Comparison of ENCODE assay signal across 1 cellular context in the genomic region with DNA sequence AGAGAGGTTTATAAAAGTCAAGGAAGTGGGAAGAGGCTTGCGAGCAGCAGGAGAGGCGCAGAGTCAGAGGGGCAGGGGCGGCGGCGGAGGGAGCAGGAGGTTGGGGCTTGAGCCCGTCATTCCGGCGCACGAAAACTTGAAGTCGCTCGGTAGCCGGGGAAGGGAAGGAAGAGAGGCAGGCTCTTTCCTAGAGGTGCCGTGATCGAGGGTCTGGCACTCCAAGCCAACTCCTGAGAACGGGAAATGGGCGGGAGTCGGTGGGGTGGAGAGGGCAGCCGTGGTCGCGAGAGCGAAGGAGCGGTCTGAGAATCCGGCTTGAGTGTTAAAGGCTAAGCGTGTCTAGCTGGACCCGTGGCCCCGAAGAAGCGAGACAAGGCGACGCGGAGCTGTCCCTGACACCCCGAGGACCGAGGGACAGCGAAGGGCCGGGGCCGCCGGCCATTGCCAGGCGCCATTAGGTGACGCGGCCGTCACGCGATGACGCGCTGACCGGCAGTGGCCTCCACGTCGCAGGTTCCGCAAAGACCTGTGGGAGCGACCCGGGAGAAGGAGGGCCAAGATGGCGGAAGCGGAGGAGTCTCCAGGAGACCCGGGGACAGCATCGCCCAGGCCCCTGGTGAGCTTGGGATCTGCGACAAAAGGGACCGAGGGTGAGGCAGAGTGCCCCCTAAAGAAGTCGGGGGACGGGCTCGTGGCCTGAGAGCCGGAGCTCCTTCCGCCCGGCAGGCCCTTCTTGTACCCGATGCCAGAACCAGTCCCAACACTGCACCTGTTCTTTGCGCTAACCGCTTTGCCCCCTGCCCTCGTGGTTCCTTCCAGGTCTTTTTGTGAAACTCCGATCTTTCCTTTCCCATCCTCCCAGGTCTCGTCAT.
TF ChIP-seq lines count a peak whose summit lies in the region.

TSS of gene YIPF6 (plus strand) at position 544 of the 872 bp plus-strand sequence. CDS start at position 560, 16 bp downstream.

TF ChIP-seq in HepG2, 621 proteins besides CTCF, POLR2A, EP300 and RAD21 (continued from another document and continues in another):
- TF ChIP-seq, protein P1, sequence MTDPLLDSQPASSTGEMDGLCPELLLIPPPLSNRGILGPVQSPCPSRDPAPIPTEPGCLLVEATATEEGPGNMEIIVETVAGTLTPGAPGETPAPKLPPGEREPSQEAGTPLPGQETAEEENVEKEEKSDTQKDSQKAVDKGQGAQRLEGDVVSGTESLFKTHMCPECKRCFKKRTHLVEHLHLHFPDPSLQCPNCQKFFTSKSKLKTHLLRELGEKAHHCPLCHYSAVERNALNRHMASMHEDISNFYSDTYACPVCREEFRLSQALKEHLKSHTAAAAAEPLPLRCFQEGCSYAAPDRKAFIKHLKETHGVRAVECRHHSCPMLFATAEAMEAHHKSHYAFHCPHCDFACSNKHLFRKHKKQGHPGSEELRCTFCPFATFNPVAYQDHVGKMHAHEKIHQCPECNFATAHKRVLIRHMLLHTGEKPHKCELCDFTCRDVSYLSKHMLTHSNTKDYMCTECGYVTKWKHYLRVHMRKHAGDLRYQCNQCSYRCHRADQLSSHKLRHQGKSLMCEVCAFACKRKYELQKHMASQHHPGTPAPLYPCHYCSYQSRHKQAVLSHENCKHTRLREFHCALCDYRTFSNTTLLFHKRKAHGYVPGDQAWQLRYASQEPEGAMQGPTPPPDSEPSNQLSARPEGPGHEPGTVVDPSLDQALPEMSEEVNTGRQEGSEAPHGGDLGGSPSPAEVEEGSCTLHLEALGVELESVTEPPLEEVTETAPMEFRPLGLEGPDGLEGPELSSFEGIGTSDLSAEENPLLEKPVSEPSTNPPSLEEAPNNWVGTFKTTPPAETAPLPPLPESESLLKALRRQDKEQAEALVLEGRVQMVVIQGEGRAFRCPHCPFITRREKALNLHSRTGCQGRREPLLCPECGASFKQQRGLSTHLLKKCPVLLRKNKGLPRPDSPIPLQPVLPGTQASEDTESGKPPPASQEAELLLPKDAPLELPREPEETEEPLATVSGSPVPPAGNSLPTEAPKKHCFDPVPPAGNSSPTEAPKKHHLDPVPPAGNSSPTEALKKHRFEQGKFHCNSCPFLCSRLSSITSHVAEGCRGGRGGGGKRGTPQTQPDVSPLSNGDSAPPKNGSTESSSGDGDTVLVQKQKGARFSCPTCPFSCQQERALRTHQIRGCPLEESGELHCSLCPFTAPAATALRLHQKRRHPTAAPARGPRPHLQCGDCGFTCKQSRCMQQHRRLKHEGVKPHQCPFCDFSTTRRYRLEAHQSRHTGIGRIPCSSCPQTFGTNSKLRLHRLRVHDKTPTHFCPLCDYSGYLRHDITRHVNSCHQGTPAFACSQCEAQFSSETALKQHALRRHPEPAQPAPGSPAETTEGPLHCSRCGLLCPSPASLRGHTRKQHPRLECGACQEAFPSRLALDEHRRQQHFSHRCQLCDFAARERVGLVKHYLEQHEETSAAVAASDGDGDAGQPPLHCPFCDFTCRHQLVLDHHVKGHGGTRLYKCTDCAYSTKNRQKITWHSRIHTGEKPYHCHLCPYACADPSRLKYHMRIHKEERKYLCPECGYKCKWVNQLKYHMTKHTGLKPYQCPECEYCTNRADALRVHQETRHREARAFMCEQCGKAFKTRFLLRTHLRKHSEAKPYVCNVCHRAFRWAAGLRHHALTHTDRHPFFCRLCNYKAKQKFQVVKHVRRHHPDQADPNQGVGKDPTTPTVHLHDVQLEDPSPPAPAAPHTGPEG (CRISPR knock-in tag; IDR thresholded peaks at IDR 0.05) = no peak
- peak; percentile 94 for TF ChIP-seq BRD4 (CRISPR knock-in tag; IDR thresholded peaks at IDR 0.05)
- TF ChIP-seq ZNF703 (CRISPR knock-in tag; IDR thresholded peaks at IDR 0.05; ENCODE audit: borderline replicate concordance) = peak; percentile 39; the same call in 1 of the 2 replicates
- no peak for TF ChIP-seq ZNF75D (CRISPR knock-in tag; IDR thresholded peaks at IDR 0.05; ENCODE audit: borderline replicate concordance)
- TF ChIP-seq, protein P2, sequence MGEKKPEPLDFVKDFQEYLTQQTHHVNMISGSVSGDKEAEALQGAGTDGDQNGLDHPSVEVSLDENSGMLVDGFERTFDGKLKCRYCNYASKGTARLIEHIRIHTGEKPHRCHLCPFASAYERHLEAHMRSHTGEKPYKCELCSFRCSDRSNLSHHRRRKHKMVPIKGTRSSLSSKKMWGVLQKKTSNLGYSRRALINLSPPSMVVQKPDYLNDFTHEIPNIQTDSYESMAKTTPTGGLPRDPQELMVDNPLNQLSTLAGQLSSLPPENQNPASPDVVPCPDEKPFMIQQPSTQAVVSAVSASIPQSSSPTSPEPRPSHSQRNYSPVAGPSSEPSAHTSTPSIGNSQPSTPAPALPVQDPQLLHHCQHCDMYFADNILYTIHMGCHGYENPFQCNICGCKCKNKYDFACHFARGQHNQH (CRISPR knock-in tag; IDR thresholded peaks at IDR 0.05) = peak; percentile 51; the same call in 1 of the 2 replicates
- no peak for TF ChIP-seq SOX6 (IDR thresholded peaks at IDR 0.05)
- TF ChIP-seq SOX6 (CRISPR knock-in tag; IDR thresholded peaks at IDR 0.05) = peak; percentile 32; the same call in 1 of the 2 replicates
- TF ChIP-seq ZNF687 (CRISPR knock-in tag; IDR thresholded peaks at IDR 0.05) = peak; percentile 89
- TF ChIP-seq MBD4 (IDR thresholded peaks at IDR 0.05; ENCODE audit: borderline replicate concordance, low read length) = no peak
- TF ChIP-seq ZNF333 (CRISPR knock-in tag; IDR thresholded peaks at IDR 0.05; ENCODE audit: borderline replicate concordance) = no peak
- TF ChIP-seq RERE (CRISPR knock-in tag; IDR thresholded peaks at IDR 0.05; ENCODE audit: low read depth) = peak; percentile 34; the same call in 1 of the 2 replicates
- TF ChIP-seq, protein P3, sequence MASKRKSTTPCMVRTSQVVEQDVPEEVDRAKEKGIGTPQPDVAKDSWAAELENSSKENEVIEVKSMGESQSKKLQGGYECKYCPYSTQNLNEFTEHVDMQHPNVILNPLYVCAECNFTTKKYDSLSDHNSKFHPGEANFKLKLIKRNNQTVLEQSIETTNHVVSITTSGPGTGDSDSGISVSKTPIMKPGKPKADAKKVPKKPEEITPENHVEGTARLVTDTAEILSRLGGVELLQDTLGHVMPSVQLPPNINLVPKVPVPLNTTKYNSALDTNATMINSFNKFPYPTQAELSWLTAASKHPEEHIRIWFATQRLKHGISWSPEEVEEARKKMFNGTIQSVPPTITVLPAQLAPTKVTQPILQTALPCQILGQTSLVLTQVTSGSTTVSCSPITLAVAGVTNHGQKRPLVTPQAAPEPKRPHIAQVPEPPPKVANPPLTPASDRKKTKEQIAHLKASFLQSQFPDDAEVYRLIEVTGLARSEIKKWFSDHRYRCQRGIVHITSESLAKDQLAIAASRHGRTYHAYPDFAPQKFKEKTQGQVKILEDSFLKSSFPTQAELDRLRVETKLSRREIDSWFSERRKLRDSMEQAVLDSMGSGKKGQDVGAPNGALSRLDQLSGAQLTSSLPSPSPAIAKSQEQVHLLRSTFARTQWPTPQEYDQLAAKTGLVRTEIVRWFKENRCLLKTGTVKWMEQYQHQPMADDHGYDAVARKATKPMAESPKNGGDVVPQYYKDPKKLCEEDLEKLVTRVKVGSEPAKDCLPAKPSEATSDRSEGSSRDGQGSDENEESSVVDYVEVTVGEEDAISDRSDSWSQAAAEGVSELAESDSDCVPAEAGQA (IDR thresholded peaks at IDR 0.05; ENCODE audit: low read depth) = peak; percentile 91
- TF ChIP-seq, protein P3 (CRISPR knock-in tag; IDR thresholded peaks at IDR 0.05; ENCODE audit: borderline replicate concordance) = no peak
- TF ChIP-seq JUN (CRISPR knock-in tag; IDR thresholded peaks at IDR 0.05) = no peak
- TF ChIP-seq ZNF780A (CRISPR knock-in tag; IDR thresholded peaks at IDR 0.05) = no peak
- no peak for TF ChIP-seq ZBTB33 (CRISPR knock-in tag; IDR thresholded peaks at IDR 0.05)
- TF ChIP-seq ZMAT3 (CRISPR knock-in tag; conservative IDR thresholded peaks at IDR 0.05) = no peak
- peak; percentile 42; the same call in 1 of the 2 replicates for TF ChIP-seq ZNF563 (CRISPR knock-in tag; IDR thresholded peaks at IDR 0.05)
- TF ChIP-seq RBM39 (IDR thresholded peaks at IDR 0.05; ENCODE audit: low read depth, low read length, poor library complexity, severe bottlenecking) = no peak
- TF ChIP-seq FOXK1 (CRISPR knock-in tag; IDR thresholded peaks at IDR 0.05; ENCODE audit: borderline replicate concordance, low read depth) = 0 out of 2 replicates have a peak, but pooled peaks have one; percentile 24
- peak; percentile 63; the same call in 1 of the 2 replicates for TF ChIP-seq KDM5B (CRISPR knock-in tag; IDR thresholded peaks at IDR 0.05; ENCODE audit: borderline replicate concordance)
